In the genomic region with DNA sequence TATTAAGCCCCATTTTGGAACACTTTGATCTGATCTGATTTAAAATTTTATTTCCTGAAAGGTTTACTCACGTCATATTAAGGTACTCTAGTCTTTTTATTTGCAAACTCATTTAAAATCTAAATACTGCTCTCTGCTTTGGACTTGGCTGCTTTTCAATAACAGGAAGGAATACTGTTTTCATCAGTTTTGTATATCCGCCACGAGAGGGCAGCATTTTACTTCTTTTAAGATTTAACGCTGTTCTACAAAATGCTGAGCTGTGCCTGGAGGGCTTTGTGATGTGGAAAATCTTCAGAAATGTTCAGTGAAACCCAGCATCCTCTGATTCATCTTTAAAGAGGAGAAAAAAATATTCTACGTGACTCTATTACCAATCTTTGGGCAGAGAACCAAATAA, we compare ENCODE assay signal across 8 cellular contexts. TPM values are rescaled to one million over a fixed set of nuclear protein-coding genes. Genes with fewer than 3 reads are reported as not detected.
DNase-seq lines count a peak whose midpoint lies in the region; ATAC-seq and FAIRE-seq lines count a peak whose summit lies in the region.

No MANE protein-coding gene starts in this region.

- peak; percentile 83 for FAIRE-seq in frontal cortex (lab: Jason Lieb, UNC)

- DNase-seq in DMS53 (lab: John Stamatoyannopoulos, UW) = peak; percentile 93
- DNase-seq in NCI-H510A treated with DMSO at 0.1 percent for 48 hours (lab: John Stamatoyannopoulos, UW) = peak; percentile 57
- DNase-seq in activated T-cell treated with anti-CD3 and anti-CD28 coated beads for 48 hours (ENCODE audit: low read depth) = peak; percentile 6
- DNase-seq in frontal cortex (ENCODE audit: low spot score in 2 of 2) = peak in 1 of 2 donors; percentile 12
- DNase-seq in pulmonary artery endothelial cell (ENCODE audit: low read depth, low spot score) = peak; percentile 36
- no peak for DNase-seq in islet precursor cell

- ATAC-seq in GM19397 (IDR thresholded peaks at IDR 0.05; ENCODE audit: unreplicated experiment) = peak; percentile 54
- ATAC-seq in HG03442 (IDR thresholded peaks at IDR 0.05; ENCODE audit: unreplicated experiment) = peak; percentile 35

RNA-seq across cellular contexts. Expression of a gene that starts 37.5 kb away (rescaled TPM):
- total RNA-seq in frontal cortex = 2.4 TPM
- not detected in 2 replicates for total RNA-seq in pulmonary artery endothelial cell
